8 cellular contexts compared by ENCODE assay signal in genomic region chr5:81778642-81779041, GRCh38. TPM values are rescaled to one million over a fixed set of nuclear protein-coding genes. Genes with fewer than 3 reads are reported as not detected.
DNase-seq lines count a peak whose midpoint lies in the region; ATAC-seq lines count a peak whose summit lies in the region.

No MANE protein-coding gene starts in this region.

- peaks cover 4% of the 10 kb centered on the region for H3K36me3 Mint-ChIP-seq in activated naive CD8-positive, alpha-beta T cell treated with anti-CD3 and anti-CD28 coated beads for 36 hours

- peaks cover 3% of the 10 kb centered on the region for H3K9me3 Mint-ChIP-seq in activated naive CD8-positive, alpha-beta T cell treated with anti-CD3 and anti-CD28 coated beads for 36 hours

- H3K27me3 ChIP-seq in subcutaneous abdominal adipose tissue (ENCODE audit: control insufficient read depth in 5 of 5, insufficient read depth in 4 of 5, low read length in 5 of 5) (no peaks in the 10 kb centered on the region), SJCRH30 (no peaks in the 10 kb centered on the region)

- H3K9me3 ChIP-seq in subcutaneous abdominal adipose tissue (ENCODE audit: control insufficient read depth in 5 of 5, low read length in 5 of 5) (no peaks in the 10 kb centered on the region), SJCRH30 (replicated peaks) (no peaks in the 10 kb centered on the region)

- H3K4me3 Mint-ChIP-seq in activated naive CD8-positive, alpha-beta T cell treated with anti-CD3 and anti-CD28 coated beads for 36 hours = peak overlapping the region; percentile 77

- H3K36me3 ChIP-seq in subcutaneous abdominal adipose tissue (ENCODE audit: control insufficient read depth in 5 of 5, insufficient read depth in 5 of 5, low read length in 5 of 5) = no peaks in the 10 kb centered on the region
- no peaks in the 10 kb centered on the region for H3K36me3 ChIP-seq in SJCRH30

- peak overlapping the region; percentile 90 for H3K27ac Mint-ChIP-seq in activated naive CD8-positive, alpha-beta T cell treated with anti-CD3 and anti-CD28 coated beads for 36 hours

- H3K27me3 Mint-ChIP-seq in activated naive CD8-positive, alpha-beta T cell treated with anti-CD3 and anti-CD28 coated beads for 36 hours = no peaks in the 10 kb centered on the region

- H3K4me1 ChIP-seq in subcutaneous abdominal adipose tissue (ENCODE audit: control insufficient read depth in 5 of 5, insufficient read depth in 5 of 5, low read length in 5 of 5) (peaks cover 2 to 39% (median 30%) of the 10 kb centered on the region in 5 donors), SJCRH30 (no peaks in the 10 kb centered on the region; the same call in 1 of the 2 replicates)

- no peak for DNase-seq in activated CD4-positive, CD25-positive, alpha-beta regulatory T cell treated with anti-CD3 and anti-CD28 coated beads, Interleukin-2, amount 50 U/mL, for 72 hours
- DNase-seq in activated naive CD8-positive, alpha-beta T cell treated with anti-CD3 and anti-CD28 coated beads for 36 hours = no peak
- DNase-seq in iris pigment epithelial cell (ENCODE audit: low read depth) = peak; percentile 54
- DNase-seq in NCI-H1930 (lab: John Stamatoyannopoulos, UW) = no peak
- DNase-seq in NCI-H1092 treated with DMSO at 0.1 percent for 48 hours (lab: John Stamatoyannopoulos, UW) = no peak
- no peak for DNase-seq in SJCRH30

- H3K27ac ChIP-seq in subcutaneous abdominal adipose tissue (ENCODE audit: low read depth, low read length) (peak overlapping the region; percentile 94), SJCRH30 (no peak overlapping the region)

- peaks cover 21% of the 10 kb centered on the region for H3K4me1 Mint-ChIP-seq in activated naive CD8-positive, alpha-beta T cell treated with anti-CD3 and anti-CD28 coated beads for 36 hours

- H3K4me3 ChIP-seq in subcutaneous abdominal adipose tissue (ENCODE audit: low read depth in 1 of 5, low read length in 5 of 5) (peak overlapping the region; percentile 19 to 65 (median 48)), SJCRH30 (no peak overlapping the region)

- H3K9ac ChIP-seq in subcutaneous abdominal adipose tissue (ENCODE audit: low read length in 5 of 5) = peak overlapping the region; percentile 26 to 71 (median 63)

- ATAC-seq in activated CD4-positive, CD25-positive, alpha-beta regulatory T cell treated with anti-CD3 and anti-CD28 coated beads, Interleukin-2, amount 50 U/mL, for 24 hours = peak; percentile 40 to 45

RNA-seq across cellular contexts. Expression of gene SSBP2, which starts 27.7 kb away (rescaled TPM):
- total RNA-seq in activated naive CD8-positive, alpha-beta T cell treated with anti-CD3 and anti-CD28 coated beads for 36 hours = 1 to 10 TPM; 8.3 to 8.9 TPM
- total RNA-seq in SJCRH30 (2014; rRNA removed; shearing (Covaris generic)) = 28.9 and 30.0 TPM in 2 replicates
